37 cellular contexts compared by ENCODE assay signal in the genomic region with DNA sequence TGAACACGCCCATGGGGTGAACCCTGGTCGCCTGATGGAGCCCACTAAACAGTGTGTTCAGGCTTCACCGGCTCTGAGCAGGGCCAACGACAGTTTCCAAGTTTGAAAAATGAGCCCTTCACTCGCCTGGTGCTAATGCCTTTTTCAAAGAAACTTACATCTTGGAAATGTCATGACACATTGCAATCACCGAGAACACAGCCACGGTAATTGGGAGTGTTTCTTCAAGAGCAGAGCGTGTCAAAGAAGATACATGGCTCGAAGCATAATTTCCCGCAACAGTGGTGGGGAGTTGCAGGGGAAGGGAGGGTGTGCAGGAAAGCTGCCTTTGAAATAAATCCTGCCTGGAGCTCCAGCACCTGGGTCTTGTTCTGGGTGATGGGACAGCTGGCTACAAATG.
"Had no signal": no experiment of that assay in that cellular context is flagged by ENCODE, and none has a peak within 500 bp of the region (broad histone marks: within the 10 kb centered on the region; RNA-seq: fewer than 3 reads in every experiment).

No MANE protein-coding gene starts in this region.

- H3K36me3 ChIP-seq: ascending aorta, cardiac muscle cell had no signal

- H3K27me3 Mint-ChIP-seq: activated B cell treated with CpG ODN at 0.5 μM for 24 hours; activated CD4-positive, alpha-beta memory T cell treated with anti-CD3 and anti-CD28 coated beads for 36 hours; activated CD4-positive, alpha-beta T cell treated with anti-CD3 and anti-CD28 coated beads, Interleukin-2, amount 10 ng/mL, durations not matched to agents 24 days and 14 days; activated CD8-positive, alpha-beta T cell treated with anti-CD3 and anti-CD28 coated beads for 36 hours; activated naive CD4-positive, alpha-beta T cell treated with anti-CD3 and anti-CD28 coated beads, Interleukin-2, amount 50 U/mL, for 24 hours; activated naive CD8-positive, alpha-beta T cell; activated naive CD8-positive, alpha-beta T cell treated with anti-CD3 and anti-CD28 coated beads, Interleukin-2, amount 10 ng/mL, durations not matched to agents 7 days and 5 days; activated naive CD8-positive, alpha-beta T cell treated with anti-CD3 and anti-CD28 coated beads, Interleukin-2, amount 50 U/mL, for 24 hours; activated T-helper 17 cell treated with anti-CD3 and anti-CD28 coated beads, Interleukin-2, amount 50 U/mL, for 72 hours; brain; central memory CD8-positive, alpha-beta T cell had no signal

- H3K4me3 ChIP-seq: ascending aorta, cardiac muscle cell had no signal

- H3K4me1 ChIP-seq: ascending aorta had no signal

- H3K4me3 Mint-ChIP-seq: activated B cell treated with CpG ODN at 0.5 μM for 24 hours; activated CD4-positive, alpha-beta memory T cell treated with anti-CD3 and anti-CD28 coated beads for 36 hours; activated CD4-positive, alpha-beta T cell treated with anti-CD3 and anti-CD28 coated beads, Interleukin-2, amount 10 ng/mL, durations not matched to agents 24 days and 14 days; activated CD8-positive, alpha-beta T cell treated with anti-CD3 and anti-CD28 coated beads for 36 hours; activated naive CD4-positive, alpha-beta T cell treated with anti-CD3 and anti-CD28 coated beads for 36 hours; activated naive CD4-positive, alpha-beta T cell treated with anti-CD3 and anti-CD28 coated beads, Interleukin-2, amount 50 U/mL, for 24 hours; activated naive CD8-positive, alpha-beta T cell; activated naive CD8-positive, alpha-beta T cell treated with anti-CD3 and anti-CD28 coated beads, Interleukin-2, amount 10 ng/mL, durations not matched to agents 7 days and 5 days; activated naive CD8-positive, alpha-beta T cell treated with anti-CD3 and anti-CD28 coated beads, Interleukin-2, amount 50 U/mL, for 24 hours; activated T-cell treated with anti-CD3 and anti-CD28 coated beads, Interleukin-2, amount 50 U/mL, for 4 hours; activated T-cell treated with anti-CD3 and anti-CD28 coated beads, Interleukin-2, amount 50 U/mL, for 72 hours; activated T-helper 1 cell treated with anti-CD3 and anti-CD28 coated beads, Interleukin-12 subunit alpha, Interleukin-12 subunit beta, Interleukin-2, Interleukin-4 antibody, amounts not matched to agents 30 ng/mL and 10 ng/mL and 1 ng/mL, durations not matched to agents 14 hours and 24 hours and 36 hours; activated T-helper 17 cell treated with anti-CD3 and anti-CD28 coated beads, Interleukin-2, amount 50 U/mL, for 72 hours; brain; central memory CD8-positive, alpha-beta T cell; T-helper 1 cell treated with Interleukin-12 subunit alpha and Interleukin-12 subunit beta and Interleukin-4 antibody, amounts not matched to agents 30 μg/mL and 1 μg/mL, for 36 hours; T-helper 2 cell treated with Interferon-gamma antibody and Interleukin-4, amounts not matched to agents 5 μg/mL and 100 μg/mL, for 36 hours had no signal

- H3K27ac ChIP-seq: ascending aorta, cardiac muscle cell, VCaP had no signal

- H3K36me3 Mint-ChIP-seq: activated CD4-positive, alpha-beta memory T cell treated with anti-CD3 and anti-CD28 coated beads for 36 hours; activated naive CD4-positive, alpha-beta T cell treated with anti-CD3 and anti-CD28 coated beads, Interleukin-2, amount 50 U/mL, for 24 hours; activated naive CD8-positive, alpha-beta T cell; activated naive CD8-positive, alpha-beta T cell treated with anti-CD3 and anti-CD28 coated beads, Interleukin-2, amount 10 ng/mL, durations not matched to agents 7 days and 5 days; brain had no signal

- H3K9me3 ChIP-seq: ascending aorta had no signal

- H3K9me3 Mint-ChIP-seq: activated B cell treated with CpG ODN at 0.5 μM for 24 hours, brain had no signal

- H3K27me3 ChIP-seq: ascending aorta, cardiac muscle cell had no signal

- DNase-seq: activated B cell treated with CpG ODN at 0.5 μM for 24 hours; activated CD4-positive, alpha-beta memory T cell treated with anti-CD3 and anti-CD28 coated beads for 36 hours; activated CD4-positive, alpha-beta T cell treated with anti-CD3 and anti-CD28 coated beads for 4 hours; activated CD4-positive, alpha-beta T cell treated with anti-CD3 and anti-CD28 coated beads, Interleukin-2, amount 10 ng/mL, durations not matched to agents 24 days and 14 days; activated CD4-positive, alpha-beta T cell treated with anti-CD3 and anti-CD28 coated beads, Interleukin-2, amount 50 U/mL, for 1 hour; activated CD4-positive, alpha-beta T cell treated with anti-CD3 and anti-CD28 coated beads, Interleukin-2, amount 50 U/mL, for 4 hours; activated CD4-positive, CD25-positive, alpha-beta regulatory T cell treated with anti-CD3 and anti-CD28 coated beads, Interleukin-2, amount 50 U/mL, for 72 hours; activated CD8-positive, alpha-beta memory T cell treated with anti-CD3 and anti-CD28 coated beads, Interleukin-2, amount 50 U/mL, for 4 hours; activated CD8-positive, alpha-beta T cell treated with anti-CD3 and anti-CD28 coated beads for 36 hours; activated effector memory CD4-positive, alpha-beta T cell treated with anti-CD3 and anti-CD28 coated beads, Interleukin-2, amount 50 U/mL, for 16 hours; activated gamma-delta T cell treated with Interleukin-2 at 50 U/mL for 16 hours; activated naive CD4-positive, alpha-beta T cell; activated naive CD4-positive, alpha-beta T cell treated with anti-CD3 and anti-CD28 coated beads for 36 hours; activated naive CD8-positive, alpha-beta T cell treated with anti-CD3 and anti-CD28 coated beads, Interleukin-2, amount 10 ng/mL, durations not matched to agents 7 days and 5 days; activated naive CD8-positive, alpha-beta T cell treated with anti-CD3 and anti-CD28 coated beads, Interleukin-2, amount 50 U/mL, for 24 hours; activated T-cell treated with anti-CD3 and anti-CD28 coated beads for 4 hours; activated T-cell treated with anti-CD3 and anti-CD28 coated beads, Interleukin-2, amount 50 U/mL, for 1 hour; activated T-cell treated with anti-CD3 and anti-CD28 coated beads, Interleukin-2, amount 50 U/mL, for 4 hours; activated T-cell treated with anti-CD3 and anti-CD28 coated beads, Interleukin-2, amount 50 U/mL, for 72 hours; amygdala; SW 1271; T-helper 1 cell; T-helper 2 cell; T-helper 9 cell had no signal

- H3K27ac Mint-ChIP-seq: activated B cell treated with CpG ODN at 0.5 μM for 24 hours; activated CD4-positive, alpha-beta memory T cell treated with anti-CD3 and anti-CD28 coated beads for 36 hours; activated CD4-positive, alpha-beta T cell treated with anti-CD3 and anti-CD28 coated beads, Interleukin-2, amount 10 ng/mL, durations not matched to agents 24 days and 14 days; activated CD8-positive, alpha-beta T cell treated with anti-CD3 and anti-CD28 coated beads for 36 hours; activated naive CD4-positive, alpha-beta T cell treated with anti-CD3 and anti-CD28 coated beads for 36 hours; activated naive CD4-positive, alpha-beta T cell treated with anti-CD3 and anti-CD28 coated beads, Interleukin-2, amount 50 U/mL, for 24 hours; activated naive CD8-positive, alpha-beta T cell; activated naive CD8-positive, alpha-beta T cell treated with anti-CD3 and anti-CD28 coated beads, Interleukin-2, amount 10 ng/mL, durations not matched to agents 7 days and 5 days; activated naive CD8-positive, alpha-beta T cell treated with anti-CD3 and anti-CD28 coated beads, Interleukin-2, amount 50 U/mL, for 24 hours; activated T-cell treated with anti-CD3 and anti-CD28 coated beads, Interleukin-2, amount 50 U/mL, for 72 hours; activated T-helper 1 cell treated with anti-CD3 and anti-CD28 coated beads, Interleukin-12 subunit alpha, Interleukin-12 subunit beta, Interleukin-2, Interleukin-4 antibody, amounts not matched to agents 30 ng/mL and 10 ng/mL and 1 ng/mL, durations not matched to agents 14 hours and 24 hours and 36 hours; activated T-helper 17 cell treated with anti-CD3 and anti-CD28 coated beads, Interleukin-2, amount 50 U/mL, for 72 hours; brain; T-helper 1 cell treated with Interleukin-12 subunit alpha and Interleukin-12 subunit beta and Interleukin-4 antibody, amounts not matched to agents 30 μg/mL and 1 μg/mL, for 36 hours; T-helper 2 cell treated with Interferon-gamma antibody and Interleukin-4, amounts not matched to agents 5 μg/mL and 100 μg/mL, for 36 hours had no signal

- H3K4me1 Mint-ChIP-seq: activated B cell treated with CpG ODN at 0.5 μM for 24 hours; activated CD4-positive, alpha-beta T cell treated with anti-CD3 and anti-CD28 coated beads, Interleukin-2, amount 10 ng/mL, durations not matched to agents 24 days and 14 days; activated naive CD4-positive, alpha-beta T cell treated with anti-CD3 and anti-CD28 coated beads, Interleukin-2, amount 50 U/mL, for 24 hours; activated naive CD8-positive, alpha-beta T cell treated with anti-CD3 and anti-CD28 coated beads, Interleukin-2, amount 10 ng/mL, durations not matched to agents 7 days and 5 days; activated naive CD8-positive, alpha-beta T cell treated with anti-CD3 and anti-CD28 coated beads, Interleukin-2, amount 50 U/mL, for 24 hours; activated T-helper 17 cell treated with anti-CD3 and anti-CD28 coated beads, Interleukin-2, amount 50 U/mL, for 72 hours; brain; central memory CD8-positive, alpha-beta T cell had no signal

- ATAC-seq: activated CD8-positive, alpha-beta T cell treated with anti-CD3 and anti-CD28 coated beads for 36 hours; activated naive CD8-positive, alpha-beta T cell treated with anti-CD3 and anti-CD28 coated beads, Interleukin-2, amount 50 U/mL, for 24 hours; activated T-cell treated with anti-CD3 and anti-CD28 coated beads, Interleukin-2, amount 50 U/mL, for 4 hours; activated T-cell treated with anti-CD3 and anti-CD28 coated beads, Interleukin-2, amount 50 U/mL, for 72 hours; activated T-helper 17 cell treated with anti-CD3 and anti-CD28 coated beads, Interleukin-2, amount 50 U/mL, for 72 hours had no signal

- FAIRE-seq: bronchial epithelial cell, TTC549 had no signal
